Comparison of ENCODE assay signal across 20 cellular contexts in genomic region chrX:136491832-136492231, GRCh38. TPM values are rescaled to one million over a fixed set of nuclear protein-coding genes. Genes with fewer than 3 reads are reported as not detected.
"Had no signal": no experiment of that assay in that cellular context is flagged by ENCODE, and none has a peak within 500 bp of the region (broad histone marks: within the 10 kb centered on the region; RNA-seq: fewer than 3 reads in every experiment).

No MANE protein-coding gene starts in this region.

- H3K4me1 ChIP-seq: left lung, pancreas, sigmoid colon, stomach, testis had no signal

- H3K27me3 ChIP-seq: testis, upper lobe of left lung had no signal

- H3K9me3 Mint-ChIP-seq: activated CD4-positive, alpha-beta memory T cell treated with anti-CD3 and anti-CD28 coated beads for 36 hours; naive B cell had no signal

- H3K4me3 Mint-ChIP-seq: activated CD4-positive, alpha-beta memory T cell treated with anti-CD3 and anti-CD28 coated beads for 36 hours; activated CD4-positive, alpha-beta T cell treated with anti-CD3 and anti-CD28 coated beads for 36 hours; activated CD8-positive, alpha-beta memory T cell treated with anti-CD3 and anti-CD28 coated beads, Interleukin-2, amount 10 ng/mL, durations not matched to agents 7 days and 5 days; naive B cell had no signal

- H3K27ac Mint-ChIP-seq: activated CD4-positive, alpha-beta memory T cell treated with anti-CD3 and anti-CD28 coated beads for 36 hours; activated CD4-positive, alpha-beta T cell treated with anti-CD3 and anti-CD28 coated beads for 36 hours; activated CD8-positive, alpha-beta memory T cell treated with anti-CD3 and anti-CD28 coated beads, Interleukin-2, amount 10 ng/mL, durations not matched to agents 7 days and 5 days; naive B cell had no signal

- H3K4me3 ChIP-seq: left lung, pancreas, sigmoid colon, stomach, testis, upper lobe of left lung had no signal

- H3K9me3 ChIP-seq: left lung, pancreas, sigmoid colon, testis, upper lobe of left lung had no signal

- DNase-seq: activated CD4-positive, alpha-beta memory T cell treated with anti-CD3 and anti-CD28 coated beads for 36 hours; activated CD4-positive, alpha-beta T cell treated with anti-CD3 and anti-CD28 coated beads for 36 hours; activated CD8-positive, alpha-beta memory T cell treated with anti-CD3 and anti-CD28 coated beads, Interleukin-2, amount 10 ng/mL, durations not matched to agents 7 days and 5 days; activated naive CD4-positive, alpha-beta T cell treated with anti-CD3 and anti-CD28 coated beads, Interleukin-2, amount 50 U/mL, for 16 hours; activated T-cell treated with anti-CD3 and anti-CD28 coated beads, Interleukin-2, amount 50 U/mL, for 1 hour; kidney; left lung; mammary epithelial cell; naive B cell; pancreas; sigmoid colon; stimulated activated CD4-positive, alpha-beta T cell treated with anti-CD3 and anti-CD28 coated beads, Interleukin-12 subunit alpha, Interleukin-12 subunit beta, amount 100 ng/mL, for 4 hours; stimulated activated CD4-positive, alpha-beta T cell treated with anti-CD3 and anti-CD28 coated beads, Interleukin-2, amount 100 ng/mL, for 24 hours; stomach; testis; upper lobe of left lung had no signal

- H3K27ac ChIP-seq: left lung, pancreas, sigmoid colon, stomach, testis, upper lobe of left lung had no signal

- H3K36me3 Mint-ChIP-seq: activated CD4-positive, alpha-beta memory T cell treated with anti-CD3 and anti-CD28 coated beads for 36 hours; activated CD8-positive, alpha-beta memory T cell treated with anti-CD3 and anti-CD28 coated beads, Interleukin-2, amount 10 ng/mL, durations not matched to agents 7 days and 5 days; naive B cell had no signal

- H3K36me3 ChIP-seq: left lung, pancreas, sigmoid colon, stomach, upper lobe of left lung had no signal

RNA-seq across cellular contexts. Expression of gene BRS3, which starts 4.1 kb away (rescaled TPM):
- total RNA-seq: activated CD4-positive, alpha-beta memory T cell treated with anti-CD3 and anti-CD28 coated beads for 36 hours; activated CD4-positive, alpha-beta T cell treated with anti-CD3 and anti-CD28 coated beads for 36 hours; activated CD8-positive, alpha-beta memory T cell treated with anti-CD3 and anti-CD28 coated beads, Interleukin-2, amount 10 ng/mL, durations not matched to agents 7 days and 5 days; astrocyte; bronchial epithelial cell; esophagus mucosa; kidney; left lung; mammary epithelial cell; mononuclear cell; sigmoid colon; stomach; upper lobe of left lung had no signal

RNA-seq across cellular contexts. Expression of gene VGLL1, which starts 40.2 kb away (rescaled TPM):
- total RNA-seq: activated CD4-positive, alpha-beta memory T cell treated with anti-CD3 and anti-CD28 coated beads for 36 hours; activated CD4-positive, alpha-beta T cell treated with anti-CD3 and anti-CD28 coated beads for 36 hours; activated CD8-positive, alpha-beta memory T cell treated with anti-CD3 and anti-CD28 coated beads, Interleukin-2, amount 10 ng/mL, durations not matched to agents 7 days and 5 days; mononuclear cell; sigmoid colon; testis had no signal
